ENCODE assay signal across 8 cellular contexts in the genomic region with DNA sequence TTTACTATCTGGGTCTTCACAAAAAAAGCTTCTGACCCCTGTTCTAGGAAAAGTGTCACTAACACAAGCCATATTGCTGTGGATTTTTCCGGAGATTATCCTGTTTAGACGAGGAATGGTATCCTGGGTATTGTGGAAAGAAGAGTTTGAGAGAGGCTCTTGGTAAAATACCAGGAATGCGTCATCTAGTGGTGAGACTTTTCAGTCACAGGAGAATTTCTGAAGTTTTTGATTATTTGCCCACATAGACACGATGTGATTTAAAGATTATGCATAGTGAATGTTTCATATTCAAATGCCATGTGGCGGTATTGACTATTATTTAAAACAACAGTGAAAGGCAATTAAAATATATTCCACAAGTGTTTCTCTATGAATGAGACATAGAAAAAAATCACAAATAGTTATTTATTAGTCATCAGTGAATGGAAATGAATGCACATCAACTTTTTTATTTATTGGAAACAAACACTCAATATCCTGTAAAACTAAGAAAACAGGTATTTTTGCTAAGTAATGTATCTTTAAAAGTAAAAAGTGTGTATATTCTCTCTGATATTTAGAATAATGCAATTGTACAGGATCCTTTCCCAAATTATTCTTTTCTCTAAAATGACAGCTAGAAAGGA. TPM values are rescaled to one million over a fixed set of nuclear protein-coding genes. Genes with fewer than 3 reads are reported as not detected.
DNase-seq lines count a peak whose midpoint lies in the region; FAIRE-seq and TF ChIP-seq lines count a peak whose summit lies in the region.

No MANE protein-coding gene starts in this region.

- DNase-seq in AG04450 (ENCODE audit: low read depth, low spot score) (peak; percentile 11), HTR-8/SVneo (ENCODE audit: insufficient read length, low spot score) (peak; percentile 30), astrocyte of the hippocampus (ENCODE audit: low read depth, low spot score) (peak; percentile 47), kidney glomerular epithelial cell (lab: John Stamatoyannopoulos, UW) (peak; percentile 44), occipital lobe (lab: John Stamatoyannopoulos, UW) (no peak), NCI-H1105 treated with DMSO at 0.1 percent for 48 hours (lab: John Stamatoyannopoulos, UW) (no peak)
- DNase-seq in effector memory CD4-positive, alpha-beta T cell, result no peak
- no peak for DNase-seq in activated CD4-positive, alpha-beta T cell treated with anti-CD3 and anti-CD28 coated beads, Interleukin-2, amount 10 ng/mL, durations not matched to agents 24 days and 14 days

- TF ChIP-seq CTCF in AG04450 (IDR thresholded peaks at IDR 0.05; ENCODE audit: low read depth, low read length), result peak; percentile 79

- POLR2A ChIA-PET in AG04450 (lab: Yijun Ruan, JAX), result no interaction called here

- no peak overlapping the region for H3K4me3 Mint-ChIP-seq in activated CD4-positive, alpha-beta T cell treated with anti-CD3 and anti-CD28 coated beads, Interleukin-2, amount 10 ng/mL, durations not matched to agents 24 days and 14 days

- H3K36me3 ChIP-seq in effector memory CD4-positive, alpha-beta T cell (ENCODE audit: control insufficient read depth, insufficient read depth, low read length), result no peaks in the 10 kb centered on the region

- no peak overlapping the region for H3K27ac Mint-ChIP-seq in activated CD4-positive, alpha-beta T cell treated with anti-CD3 and anti-CD28 coated beads, Interleukin-2, amount 10 ng/mL, durations not matched to agents 24 days and 14 days

- H3K27ac ChIP-seq in AG04450 (ENCODE audit: low read depth, low read length), result no peak overlapping the region
- no peak overlapping the region for H3K27ac ChIP-seq in effector memory CD4-positive, alpha-beta T cell (ENCODE audit: insufficient read depth, low read length, poor library complexity, severe bottlenecking)

- no peaks in the 10 kb centered on the region for H3K4me1 ChIP-seq in effector memory CD4-positive, alpha-beta T cell (ENCODE audit: control insufficient read depth, insufficient read depth, low read length, poor library complexity, severe bottlenecking)

- H3K27me3 Mint-ChIP-seq in activated CD4-positive, alpha-beta T cell treated with anti-CD3 and anti-CD28 coated beads, Interleukin-2, amount 10 ng/mL, durations not matched to agents 24 days and 14 days, result peaks cover 32% of the 10 kb centered on the region

- H3K27me3 ChIP-seq in AG04450 (ENCODE audit: control insufficient read depth, insufficient read depth, low read length), result peaks cover 27% of the 10 kb centered on the region
- H3K27me3 ChIP-seq in effector memory CD4-positive, alpha-beta T cell (replicated peaks; ENCODE audit: control insufficient read depth, insufficient read depth, low read length, poor library complexity, severe bottlenecking), result peaks cover 3% of the 10 kb centered on the region

- CTCF ChIA-PET in AG04450 (lab: Charles Lee), result interaction anchor here (0.6 to 5.8 kb wide), 23 partner anchors 10 to 876 kb away, joined by 3 to 51 read pairs (median 3); no protein-coding TSS in a partner anchor

- H3K4me3 ChIP-seq in AG04450 (ENCODE audit: low read depth, low read length), result no peak overlapping the region
- H3K4me3 ChIP-seq in effector memory CD4-positive, alpha-beta T cell (ENCODE audit: insufficient read depth, low read depth, low read length, poor library complexity, severe bottlenecking), result no peak overlapping the region

- FAIRE-seq in HTR-8/SVneo (lab: Jason Lieb, UNC), result no peak

- no peaks in the 10 kb centered on the region for H3K9me3 Mint-ChIP-seq in activated CD4-positive, alpha-beta T cell treated with anti-CD3 and anti-CD28 coated beads, Interleukin-2, amount 10 ng/mL, durations not matched to agents 24 days and 14 days

- no peaks in the 10 kb centered on the region for H3K36me3 Mint-ChIP-seq in activated CD4-positive, alpha-beta T cell treated with anti-CD3 and anti-CD28 coated beads, Interleukin-2, amount 10 ng/mL, durations not matched to agents 24 days and 14 days (ENCODE audit: low read depth)

- H3K4me1 Mint-ChIP-seq in activated CD4-positive, alpha-beta T cell treated with anti-CD3 and anti-CD28 coated beads, Interleukin-2, amount 10 ng/mL, durations not matched to agents 24 days and 14 days, result peaks cover 2% of the 10 kb centered on the region

- no peaks in the 10 kb centered on the region; the same call in 1 of the 2 replicates for H3K9me3 ChIP-seq in AG04450 (ENCODE audit: control insufficient read depth, insufficient read depth, low read length)
- no peaks in the 10 kb centered on the region for H3K9me3 ChIP-seq in effector memory CD4-positive, alpha-beta T cell (ENCODE audit: control insufficient read depth, low read length)

- intact Hi-C loops in activated CD4-positive, alpha-beta T cell treated with anti-CD3 and anti-CD28 coated beads, Interleukin-2, amount 10 ng/mL, durations not matched to agents 24 days and 14 days (cut with micrococcal nuclease), result loop anchor here (1.0 kb wide), 1 partner anchor 172 kb away; no protein-coding TSS in a partner anchor

RNA-seq across cellular contexts. Expression of gene KRT28, which starts 7.8 kb away (rescaled TPM):
- not detected in 2 replicates for polyA plus RNA-seq in AG04450 (2011; rRNA removed)
- polyA minus RNA-seq in AG04450 (2011; rRNA and poly(A)+ RNA removed), result not detected in 2 replicates
- not detected in 2 replicates for total RNA-seq in activated CD4-positive, alpha-beta T cell treated with anti-CD3 and anti-CD28 coated beads, Interleukin-2, amount 10 ng/mL, durations not matched to agents 24 days and 14 days
- not detected for total RNA-seq in occipital lobe

RNA-seq across cellular contexts. Expression of gene KRT27, which starts 9.6 kb away (rescaled TPM):
- not detected in 2 replicates for polyA plus RNA-seq in AG04450 (2011; rRNA removed)
- not detected in 2 replicates for polyA minus RNA-seq in AG04450 (2011; rRNA and poly(A)+ RNA removed)
- total RNA-seq in activated CD4-positive, alpha-beta T cell treated with anti-CD3 and anti-CD28 coated beads, Interleukin-2, amount 10 ng/mL, durations not matched to agents 24 days and 14 days, result not detected in 2 replicates
- total RNA-seq in occipital lobe, result not detected

RNA-seq across cellular contexts. Expression of gene KRT26, which starts 19.9 kb away (rescaled TPM):
- polyA plus RNA-seq in AG04450 (2011; rRNA removed), result not detected in 2 replicates
- not detected in 2 replicates for polyA minus RNA-seq in AG04450 (2011; rRNA and poly(A)+ RNA removed)
- total RNA-seq in activated CD4-positive, alpha-beta T cell treated with anti-CD3 and anti-CD28 coated beads, Interleukin-2, amount 10 ng/mL, durations not matched to agents 24 days and 14 days, result not detected in 2 replicates
- not detected for total RNA-seq in occipital lobe

RNA-seq across cellular contexts. Expression of gene KRT10, which starts 30.5 kb away (rescaled TPM):
- polyA plus RNA-seq in AG04450 (2011; rRNA removed), result 35.4 and 35.8 TPM in 2 replicates
- 0.69 and 2.0 TPM in 2 replicates for polyA minus RNA-seq in AG04450 (2011; rRNA and poly(A)+ RNA removed)
- 26.4 and 27.8 TPM in 2 replicates for total RNA-seq in activated CD4-positive, alpha-beta T cell treated with anti-CD3 and anti-CD28 coated beads, Interleukin-2, amount 10 ng/mL, durations not matched to agents 24 days and 14 days
- 1.9 TPM for total RNA-seq in occipital lobe

RNA-seq across cellular contexts. Expression of gene KRT25, which starts 36.8 kb away (rescaled TPM):
- not detected in 2 replicates for polyA plus RNA-seq in AG04450 (2011; rRNA removed)
- not detected in 2 replicates for polyA minus RNA-seq in AG04450 (2011; rRNA and poly(A)+ RNA removed)
- total RNA-seq in activated CD4-positive, alpha-beta T cell treated with anti-CD3 and anti-CD28 coated beads, Interleukin-2, amount 10 ng/mL, durations not matched to agents 24 days and 14 days, result not detected in 2 replicates
- not detected for total RNA-seq in occipital lobe

Comparison
In these comparisons a context has a peak if more than half of its experiments do, and no peak if none do; other contexts are left out.
1. DNase-seq: peak in AG04450 (single experiment), HTR-8/SVneo (single experiment), astrocyte of the hippocampus (single experiment) and kidney glomerular epithelial cell (single experiment); none in effector memory CD4-positive, alpha-beta T cell (0 of 3), activated CD4-positive, alpha-beta T cell treated with anti-CD3 and anti-CD28 coated beads, Interleukin-2, amount 10 ng/mL, durations not matched to agents 24 days and 14 days (single experiment), occipital lobe (single experiment) and NCI-H1105 treated with DMSO at 0.1 percent for 48 hours (single experiment).